ENCODE assay signal across 10 cellular contexts in the genomic region with DNA sequence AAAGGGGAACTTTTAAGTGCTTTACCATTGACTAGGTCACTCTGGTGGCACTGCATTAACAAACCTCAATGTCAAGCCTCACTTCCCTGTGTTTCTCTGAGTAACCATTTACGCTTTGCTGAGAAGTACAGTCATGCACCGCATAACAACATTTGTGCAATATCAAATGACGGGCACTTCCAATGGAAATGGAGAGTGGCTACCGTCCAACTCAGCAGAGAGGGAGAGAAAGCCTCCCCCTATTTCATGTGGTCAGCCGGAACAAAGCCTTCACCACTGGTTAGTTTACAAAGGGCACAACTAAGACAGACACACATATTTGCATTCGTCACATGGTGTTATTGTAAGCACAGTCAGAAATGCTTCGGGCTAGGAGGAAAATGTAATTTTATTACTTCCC.
A peak's percentile ranks its signal among the peaks of the same experiment; 100 is the strongest.
DNase-seq lines count a peak whose midpoint lies in the region; ATAC-seq lines count a peak whose summit lies in the region.
"Had no signal": no experiment of that assay in that cellular context is flagged by ENCODE, and none has a peak within 500 bp of the region (broad histone marks: within the 10 kb centered on the region; RNA-seq: fewer than 3 reads in every experiment).

No MANE protein-coding gene starts in this region.

- ATAC-seq in GM21360 (IDR thresholded peaks at IDR 0.05; ENCODE audit: unreplicated experiment): no peak
- ATAC-seq in GM18858 (IDR thresholded peaks at IDR 0.05; ENCODE audit: unreplicated experiment): no peak
- ATAC-seq: activated T-helper 17 cell treated with anti-CD3 and anti-CD28 coated beads, Interleukin-2, amount 50 U/mL, for 72 hours; HepG2 had no signal

- DNase-seq in HPDE6-E6E7 (ENCODE audit: extremely low spot score) (peak; percentile 70), NCI-H69 (lab: John Stamatoyannopoulos, UW) (peak; percentile 96), dermis microvascular lymphatic vessel endothelial cell (ENCODE audit: low read depth in 2 of 2) (peak; percentile 86 to 94), renal cortical epithelial cell (ENCODE audit: low read depth) (peak; percentile 100), middle frontal gyrus (ENCODE audit: extremely low spot score, low spot score) (no peak)
- DNase-seq in stimulated activated CD8-positive, alpha-beta memory T cell treated with anti-CD3 and anti-CD28 coated beads, Interleukin-4, amount 100 ng/mL, for 48 hours: no peak

Comparison
In these comparisons a context has a peak if more than half of its experiments do, and no peak if none do; other contexts are left out.
1. DNase-seq: peak in HPDE6-E6E7 (single experiment), NCI-H69 (single experiment), dermis microvascular lymphatic vessel endothelial cell (2 of 2) and renal cortical epithelial cell (single experiment); none in middle frontal gyrus (single experiment) and stimulated activated CD8-positive, alpha-beta memory T cell treated with anti-CD3 and anti-CD28 coated beads, Interleukin-4, amount 100 ng/mL, for 48 hours (single experiment).